Comparison of ENCODE assay signal across 8 cellular contexts in genomic region chr13:71879129-71879535, GRCh38. TPM values are rescaled to one million over a fixed set of nuclear protein-coding genes. Genes with fewer than 3 reads are reported as not detected.
DNase-seq lines count a peak whose midpoint lies in the region; ATAC-seq and TF ChIP-seq lines count a peak whose summit lies in the region.

No MANE protein-coding gene starts in this region.

- no peak overlapping the region for H3K23ac ChIP-seq in neuronal stem cell (ENCODE audit: low read depth, low read length, poor library complexity)

- H3F3A ChIP-seq in OCI-LY1 (ENCODE audit: insufficient read depth, low read length), result no peaks in the 10 kb centered on the region

- H4K91ac ChIP-seq in neuronal stem cell (ENCODE audit: low read depth, low read length, poor library complexity), result no peak overlapping the region

- no peaks in the 10 kb centered on the region for H3K79me2 ChIP-seq in OCI-LY1 (ENCODE audit: insufficient read depth, low read length)

- H2AFZ ChIP-seq in OCI-LY1 (ENCODE audit: low read length) (no peak overlapping the region), neuronal stem cell (ENCODE audit: low read length) (peak overlapping the region; percentile 79)

- H3K36me3 Mint-ChIP-seq in endothelial cell (ENCODE audit: low read depth, unreplicated experiment), result no peaks in the 10 kb centered on the region

- no peak overlapping the region for H2BK15ac ChIP-seq in neuronal stem cell (ENCODE audit: low read length)

- DNase-seq in GM12864 (ENCODE audit: low read depth), result peak; percentile 38
- DNase-seq in endothelial cell (ENCODE audit: low spot score), result peak; percentile 28
- peak; percentile 50 for DNase-seq in neuronal stem cell (ENCODE audit: low spot score)
- no peak for DNase-seq in coronary artery (ENCODE audit: low spot score)
- no peak for DNase-seq in stimulated activated CD4-positive, alpha-beta T cell treated with anti-CD3 and anti-CD28 coated beads, Interleukin-4, amount 100 ng/mL, for 24 hours

- H3K4me2 ChIP-seq in OCI-LY1 (ENCODE audit: low read length), result no peak overlapping the region
- H3K4me2 ChIP-seq in neuronal stem cell (ENCODE audit: insufficient read depth, low read length, poor library complexity, severe bottlenecking), result no peak overlapping the region

- H3K27ac Mint-ChIP-seq in endothelial cell (ENCODE audit: unreplicated experiment), result peak overlapping the region; percentile 77

- H3K79me1 ChIP-seq in neuronal stem cell (ENCODE audit: low read depth, low read length), result no peaks in the 10 kb centered on the region

- H3K4me1 ChIP-seq in OCI-LY1 (ENCODE audit: insufficient read depth, low read length, severe bottlenecking), result no peaks in the 10 kb centered on the region
- peaks cover 8 to 17% of the 10 kb centered on the region in 2 donors for H3K4me1 ChIP-seq in neuronal stem cell (ENCODE audit: control insufficient read depth in 2 of 2, insufficient read depth in 1 of 2, low read depth in 1 of 2, low read length in 2 of 2)

- H3K14ac ChIP-seq in neuronal stem cell (ENCODE audit: low read length), result no peak overlapping the region

- H3K9ac ChIP-seq in OCI-LY1 (ENCODE audit: low read length), result no peak overlapping the region
- no peak overlapping the region for H3K9ac ChIP-seq in neuronal stem cell (ENCODE audit: low read depth, low read length, poor library complexity)

- H2BK12ac ChIP-seq in neuronal stem cell (ENCODE audit: low read length), result no peak overlapping the region

- H3K27me3 Mint-ChIP-seq in endothelial cell (ENCODE audit: unreplicated experiment), result no peaks in the 10 kb centered on the region

- no peak overlapping the region for H2BK120ac ChIP-seq in neuronal stem cell (ENCODE audit: low read depth, low read length)

- H4K8ac ChIP-seq in neuronal stem cell (ENCODE audit: low read depth, low read length), result no peak overlapping the region

- peaks cover 21% of the 10 kb centered on the region for H3K4me1 Mint-ChIP-seq in endothelial cell (ENCODE audit: unreplicated experiment)

- TF ChIP-seq CTCF in GM12864 (IDR thresholded peaks at IDR 0.05; ENCODE audit: low read depth, low read length, missing control alignments) (peak; percentile 65), OCI-LY1 (IDR thresholded peaks at IDR 0.05; ENCODE audit: low read length) (peak; percentile 59; the same call in 1 of the 2 replicates), endothelial cell (IDR thresholded peaks at IDR 0.05; ENCODE audit: unreplicated experiment) (peak; percentile 61), coronary artery (IDR thresholded peaks at IDR 0.05) (no peak)

- H3K9me3 ChIP-seq in OCI-LY1 (ENCODE audit: low read length) (no peaks in the 10 kb centered on the region), neuronal stem cell (replicated peaks in 1 of 2; ENCODE audit: control insufficient read depth in 2 of 2, insufficient read depth in 1 of 2, low read depth in 1 of 2, low read length in 2 of 2) (peaks cover 2 to 4% of the 10 kb centered on the region in 2 donors)

- no peak overlapping the region for H3K4me3 ChIP-seq in GM12864 (ENCODE audit: low read depth, low read length)
- no peak overlapping the region for H3K4me3 ChIP-seq in OCI-LY1 (ENCODE audit: low read depth, low read length, poor library complexity, severe bottlenecking)
- no peak overlapping the region for H3K4me3 ChIP-seq in neuronal stem cell (ENCODE audit: low read length in 2 of 2)
- no peak overlapping the region for H3K4me3 ChIP-seq in coronary artery

- peak; percentile 92 for ATAC-seq in GM21526 (IDR thresholded peaks at IDR 0.05; ENCODE audit: low FRiP score, unreplicated experiment)
- ATAC-seq in HG03571 (IDR thresholded peaks at IDR 0.05; ENCODE audit: unreplicated experiment), result peak; percentile 90

- H3K18ac ChIP-seq in neuronal stem cell (ENCODE audit: low read length), result no peak overlapping the region

- no peaks in the 10 kb centered on the region for H3K36me3 ChIP-seq in OCI-LY1 (ENCODE audit: insufficient read depth, low read length)
- H3K36me3 ChIP-seq in neuronal stem cell (replicated peaks in 1 of 2; ENCODE audit: control insufficient read depth in 2 of 2, insufficient read depth in 2 of 2, low read length in 2 of 2), result no peaks in the 10 kb centered on the region

- no peak overlapping the region for H3K4me3 Mint-ChIP-seq in endothelial cell (ENCODE audit: unreplicated experiment)

- no peaks in the 10 kb centered on the region for H3K9me3 Mint-ChIP-seq in endothelial cell (ENCODE audit: unreplicated experiment)

- no peak overlapping the region for H3K4ac ChIP-seq in neuronal stem cell (ENCODE audit: low read length)

- WGBS in neuronal stem cell (ENCODE audit: extremely low coverage in 2 of 2, insufficient read length in 2 of 2, insufficient replicate concordance in 1 of 2), 2 donors, result no CpG with 5 or more reads among the region's 3 CpGs

- no peaks in the 10 kb centered on the region for H3K27me3 ChIP-seq in OCI-LY1 (ENCODE audit: insufficient read depth, low read length)
- H3K27me3 ChIP-seq in neuronal stem cell (ENCODE audit: control insufficient read depth in 3 of 3, insufficient read depth in 3 of 3, low read depth in 1 of 3, low read length in 3 of 3), result no peaks in the 10 kb centered on the region

- H4K20me1 ChIP-seq in OCI-LY1 (ENCODE audit: insufficient read depth, low read length), result no peaks in the 10 kb centered on the region

- H3K27ac ChIP-seq in OCI-LY1 (ENCODE audit: low read depth, low read length, poor library complexity, severe bottlenecking) (no peak overlapping the region), neuronal stem cell (replicated peaks; ENCODE audit: low read length) (no peak overlapping the region), coronary artery (no peak overlapping the region)

- no peak overlapping the region for H2BK5ac ChIP-seq in neuronal stem cell (ENCODE audit: low read length)

- no peak overlapping the region for H2AK5ac ChIP-seq in neuronal stem cell (ENCODE audit: low read depth, low read length)

- H3K9me2 ChIP-seq in OCI-LY1 (ENCODE audit: low read depth, low read length), result no peaks in the 10 kb centered on the region

RNA-seq across cellular contexts. Expression of gene DACH1, which starts 12.1 kb away (rescaled TPM):
- 36.4 TPM for total RNA-seq in endothelial cell (ENCODE audit: unreplicated experiment)
- polyA plus RNA-seq in neuronal stem cell (2013, experiment 1 of 2), result 17.9 TPM
- polyA plus RNA-seq in neuronal stem cell (2013, experiment 2 of 2), result 19.5 TPM

Comparison
In these comparisons a context has a peak if more than half of its experiments do, and no peak if none do; other contexts are left out.
1. DNase-seq: peak in GM12864 (single experiment), endothelial cell (single experiment) and neuronal stem cell (single experiment); none in coronary artery (single experiment) and stimulated activated CD4-positive, alpha-beta T cell treated with anti-CD3 and anti-CD28 coated beads, Interleukin-4, amount 100 ng/mL, for 24 hours (single experiment).